Comparison of ENCODE assay signal across 22 cellular contexts in the genomic region with DNA sequence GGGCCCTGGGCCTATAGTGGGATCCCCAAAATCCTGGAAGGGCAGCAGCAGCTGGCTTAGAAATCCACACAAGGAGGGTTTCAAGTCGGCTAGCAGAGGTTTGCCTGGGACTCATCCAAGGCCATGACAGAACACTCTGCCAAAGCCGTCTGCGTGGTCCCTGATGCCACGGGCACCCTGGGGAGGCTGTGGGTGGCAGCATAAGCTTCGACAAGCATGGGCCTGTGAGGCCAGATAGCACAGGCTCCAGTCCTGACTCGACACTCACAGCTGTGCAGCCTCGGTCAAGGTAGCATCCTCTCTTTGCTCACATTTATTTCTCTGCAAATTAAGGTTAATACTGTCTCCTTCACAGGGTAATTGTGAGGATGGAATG.
DNase-seq lines count a peak whose midpoint lies in the region; ATAC-seq, FAIRE-seq and TF ChIP-seq lines count a peak whose summit lies in the region.
"Had no signal": no experiment of that assay in that cellular context is flagged by ENCODE, and none has a peak within 500 bp of the region (broad histone marks: within the 10 kb centered on the region; RNA-seq: fewer than 3 reads in every experiment).

No MANE protein-coding gene starts in this region.

- H4K8ac ChIP-seq in trophoblast cell (ENCODE audit: low read depth, low read length) = no peak overlapping the region

- H3K9me3 ChIP-seq in trophoblast cell (ENCODE audit: insufficient read depth, low read depth, low read length) (no peaks in the 10 kb centered on the region), kidney (ENCODE audit: control insufficient read depth in 1 of 2, low read length in 2 of 2) (no peaks in the 10 kb centered on the region)
- H3K9me3 ChIP-seq: adrenal gland had no signal

- H3K4me1 ChIP-seq in trophoblast cell (ENCODE audit: control insufficient read depth in 1 of 2, insufficient read depth in 2 of 2, low read length in 2 of 2) = peaks cover 24 to 27% of the 10 kb centered on the region in 2 experiments
- H3K4me1 ChIP-seq in kidney (ENCODE audit: control insufficient read depth in 1 of 2, insufficient read depth in 1 of 2, low read depth in 1 of 2, low read length in 2 of 2) = no peaks in the 10 kb centered on the region
- H3K4me1 ChIP-seq: adrenal gland had no signal

- no CpG with 5 or more reads among the region's 7 CpGs for WGBS in trophoblast cell (ENCODE audit: extremely low coverage, insufficient coverage, insufficient read length)

- no peaks in the 10 kb centered on the region for H3K79me2 ChIP-seq in trophoblast cell (ENCODE audit: control insufficient read depth, insufficient read depth, low read length, poor library complexity)

- no peak overlapping the region for H4K12ac ChIP-seq in trophoblast cell (ENCODE audit: low read depth, low read length)

- H3K79me1 ChIP-seq in trophoblast cell (ENCODE audit: low read length) = peaks cover 26% of the 10 kb centered on the region

- H3K9ac ChIP-seq in trophoblast cell (ENCODE audit: low read length) (no peak overlapping the region), kidney (ENCODE audit: low read length in 2 of 2) (no peak overlapping the region)
- H3K9ac ChIP-seq: GM23248 had no signal

- DNase-seq in Right ventricle myocardium inferior (ENCODE audit: missing footprints) = no peak
- no peak for DNase-seq in Right ventricle myocardium superior
- DNase-seq in trophoblast cell = no peak
- no peak for DNase-seq in stimulated activated CD4-positive, alpha-beta T cell treated with anti-CD3 and anti-CD28 coated beads, Interleukin-12 subunit alpha, Interleukin-12 subunit beta, amount 100 ng/mL, for 4 hours
- no peak for DNase-seq in kidney
- DNase-seq: activated CD4-positive, CD25-positive, alpha-beta regulatory T cell; activated naive CD4-positive, alpha-beta T cell treated with Interleukin-2 at 50 U/mL for 16 hours; activated T-cell treated with anti-CD3 and anti-CD28 coated beads, Interleukin-2, amount 50 U/mL, for 72 hours; CD4-positive, alpha-beta T cell; MV-4-11; NK-92 treated with Interleukin-12 subunit alpha and Interleukin-12 subunit beta, amount 100 ng/mL, for 24 hours; PC-9; stimulated activated CD4-positive, alpha-beta T cell treated with anti-CD3 and anti-CD28 coated beads, Interleukin-2, amount 100 ng/mL, for 24 hours; T-cell had no signal

- H3K18ac ChIP-seq in trophoblast cell (ENCODE audit: low read length) = no peak overlapping the region

- H2BK5ac ChIP-seq in trophoblast cell (ENCODE audit: low read depth, low read length, poor library complexity) = no peak overlapping the region

- H3K4me3 ChIP-seq in trophoblast cell (ENCODE audit: low read depth, low read length) = no peak overlapping the region
- no peak overlapping the region for H3K4me3 ChIP-seq in kidney (ENCODE audit: low read length in 2 of 2)
- H3K4me3 ChIP-seq: adrenal gland, GM23248, PC-9, smooth muscle cell had no signal

- peak overlapping the region; percentile 21 for H2BK12ac ChIP-seq in trophoblast cell (ENCODE audit: low read length)

- ATAC-seq in Right ventricle myocardium inferior (peak; percentile 20), Right ventricle myocardium superior (ENCODE audit: poor library complexity) (no peak), esophagus mucosa (peak; percentile 70), GM18502 (IDR thresholded peaks at IDR 0.05; ENCODE audit: poor library complexity, unreplicated experiment) (no peak), HG02759 (IDR thresholded peaks at IDR 0.05; ENCODE audit: unreplicated experiment) (no peak)
- ATAC-seq: activated T-cell treated with anti-CD3 and anti-CD28 coated beads, Interleukin-2, amount 50 U/mL, for 72 hours; T-cell had no signal

- TF ChIP-seq CTCF in kidney (IDR thresholded peaks at IDR 0.05; ENCODE audit: borderline replicate concordance, extremely low read depth, insufficient read depth) = no peak

- H3K4me2 ChIP-seq in trophoblast cell (ENCODE audit: low read length) = no peak overlapping the region
- H3K4me2 ChIP-seq: PC-9, smooth muscle cell had no signal

- peak overlapping the region; percentile 27 for H4K91ac ChIP-seq in trophoblast cell (ENCODE audit: low read depth, low read length)

- H2AFZ ChIP-seq in trophoblast cell (ENCODE audit: insufficient read depth, low read length, poor library complexity) = no peak overlapping the region
- H2AFZ ChIP-seq: GM23248, PC-9 had no signal

- no peak overlapping the region for H2AK5ac ChIP-seq in trophoblast cell (ENCODE audit: low read length)

- intact Hi-C loops in Right ventricle myocardium inferior (cut with DNase I) = no loop called here
- intact Hi-C loops in Right ventricle myocardium superior (cut with DNase I) = no loop called here
- intact Hi-C loops in kidney (cut with DNase I) = no loop called here

- no peak overlapping the region for H3K23ac ChIP-seq in trophoblast cell (ENCODE audit: low read length)

- no peaks in the 10 kb centered on the region for H3K27me3 ChIP-seq in trophoblast cell (ENCODE audit: insufficient read depth, low read length)
- H3K27me3 ChIP-seq: adrenal gland had no signal

- H2BK120ac ChIP-seq in trophoblast cell (ENCODE audit: insufficient read depth, low read length, poor library complexity) = no peak overlapping the region

- no peaks in the 10 kb centered on the region for H3K36me3 ChIP-seq in trophoblast cell (ENCODE audit: control insufficient read depth in 1 of 2, insufficient read depth in 2 of 2, low read length in 2 of 2)
- no peaks in the 10 kb centered on the region for H3K36me3 ChIP-seq in kidney (ENCODE audit: control insufficient read depth in 1 of 2, insufficient read depth in 2 of 2, low read length in 2 of 2)
- H3K36me3 ChIP-seq: adrenal gland, neutrophil had no signal

- FAIRE-seq in kidney (lab: Jason Lieb, UNC) = no peak
- FAIRE-seq: GM12892 had no signal

- H3K27ac ChIP-seq in trophoblast cell (ENCODE audit: low read depth, low read length) (no peak overlapping the region), kidney (ENCODE audit: low read depth in 2 of 2, low read length in 2 of 2) (no peak overlapping the region)
- H3K27ac ChIP-seq: adrenal gland, GM23248, neutrophil, PC-9 had no signal

- H3K14ac ChIP-seq in trophoblast cell (ENCODE audit: low read length) = no peak overlapping the region

- no peak overlapping the region for H3K4ac ChIP-seq in trophoblast cell (ENCODE audit: low read depth, low read length)

Comparison
In these comparisons a context has a peak if more than half of its experiments do, and no peak if none do; other contexts are left out.
1. ATAC-seq: peak in Right ventricle myocardium inferior (single experiment) and esophagus mucosa (single experiment); none in Right ventricle myocardium superior (single experiment), GM18502 (single experiment) and HG02759 (single experiment).